In genomic region chr9:79279356-79279755, GRCh38 we compare ENCODE assay signal across 25 cellular contexts.
"Had no signal": no experiment of that assay in that cellular context is flagged by ENCODE, and none has a peak within 500 bp of the region (broad histone marks: within the 10 kb centered on the region; RNA-seq: fewer than 3 reads in every experiment).

No MANE protein-coding gene starts in this region.

- DNase-seq: cortex of kidney; effector memory CD8-positive, alpha-beta T cell; foreskin fibroblast; gastrocnemius medialis; head of caudate nucleus; mesendoderm; midbrain; naive thymus-derived CD8-positive, alpha-beta T cell; nephron progenitor cell; nucleus accumbens; ovary; posterior cingulate gyrus; psoas muscle; right cardiac atrium; sigmoid colon; stimulated activated CD4-positive, alpha-beta T cell treated with anti-CD3 and anti-CD28 coated beads, Interleukin-2, amount 100 ng/mL, for 24 hours; stimulated activated CD4-positive, alpha-beta T cell treated with anti-CD3 and anti-CD28 coated beads, Interleukin-4, amount 100 ng/mL, for 24 hours; stimulated activated naive CD4-positive, alpha-beta T cell treated with Interleukin-2 at 50 U/mL for 16 hours; stomach; thyroid gland; trophoblast cell had no signal

- H3K4me3 ChIP-seq: gastrocnemius medialis, ovary, psoas muscle, sigmoid colon, stomach, thyroid gland, vagina had no signal

- ATAC-seq: effector memory CD8-positive, alpha-beta T cell; esophagus mucosa; left lobe of liver; naive thymus-derived CD8-positive, alpha-beta T cell; psoas muscle; right cardiac atrium; stimulated activated effector memory CD8-positive, alpha-beta T cell treated with anti-CD3 and anti-CD28 coated beads, Interleukin-12 subunit alpha, Interleukin-12 subunit beta, amount 100 ng/mL, for 72 hours had no signal
